Comparison of ENCODE assay signal across 28 cellular contexts in genomic region chr6:166459272-166459671, GRCh38.
A peak's percentile ranks its signal among the peaks of the same experiment; 100 is the strongest.
DNase-seq lines count a peak whose midpoint lies in the region; ATAC-seq, FAIRE-seq and TF ChIP-seq lines count a peak whose summit lies in the region.
"Had no signal": no experiment of that assay in that cellular context is flagged by ENCODE, and none has a peak within 500 bp of the region (broad histone marks: within the 10 kb centered on the region; RNA-seq: fewer than 3 reads in every experiment).

No MANE protein-coding gene starts in this region.

- intact Hi-C loops in K562 (cut with micrococcal nuclease): no loop called here

- H3K4me1 ChIP-seq in OCI-LY1 (ENCODE audit: insufficient read depth, low read length, severe bottlenecking) (peaks cover 43% of the 10 kb centered on the region), K562 (replicated peaks in 1 of 2; ENCODE audit: control insufficient read depth in 2 of 2, insufficient read depth in 2 of 2, low read length in 2 of 2) (peaks cover 0 to 7% of the 10 kb centered on the region in 2 experiments; a peak in 1 of 5 replicates), hepatocyte (ENCODE audit: insufficient read depth) (peaks cover 9% of the 10 kb centered on the region)

- no peak for FAIRE-seq in K562 (lab: Jason Lieb, UNC)
- FAIRE-seq: A204.1, GM12878, GM12892, GM18507 had no signal

- no peak for TF ChIP-seq RAD21 in K562 (CRISPR knock-in tag; conservative IDR thresholded peaks at IDR 0.05 in 1 of 2, IDR thresholded peaks at IDR 0.05 in 1 of 2)

- peaks cover 14% of the 10 kb centered on the region for H3K27me3 Mint-ChIP-seq in glutamatergic neuron (ENCODE audit: unreplicated experiment)
- H3K27me3 Mint-ChIP-seq: CD4-positive, alpha-beta memory T cell; CD4-positive, CD25-positive, alpha-beta regulatory T cell; CD8-positive, alpha-beta memory T cell had no signal

- H3K9me3 Mint-ChIP-seq in glutamatergic neuron (ENCODE audit: unreplicated experiment): peaks cover 8% of the 10 kb centered on the region

- DNase-seq in K562 (ENCODE audit: extremely low read depth in 1 of 4, low spot score in 3 of 4): no peak
- DNase-seq in glutamatergic neuron: peak; percentile 1
- peak; percentile 62 for DNase-seq in mesenteric fat pad (ENCODE audit: low spot score)
- DNase-seq in hepatocyte (ENCODE audit: low spot score): no peak
- DNase-seq: 8988T; ACHN; BE2C; C1 segment of cervical spinal cord; CD4-positive, alpha-beta memory T cell; CD4-positive, CD25-positive, alpha-beta regulatory T cell; CD8-positive, alpha-beta memory T cell; COR-L47; DMS 273 treated with DMSO at 0.1 percent for 48 hours; DMS153; DMS53; DMS79; DND-41; EL; GDM1 had no signal

- H3K9ac ChIP-seq in OCI-LY1 (ENCODE audit: low read length) (no peak overlapping the region), K562 (ENCODE audit: insufficient read depth in 1 of 2, low read depth in 2 of 2, low read length in 2 of 2) (no peak overlapping the region)
- H3K9ac ChIP-seq: BLaER1 had no signal

- peaks cover 32% of the 10 kb centered on the region for H3K36me3 Mint-ChIP-seq in glutamatergic neuron (ENCODE audit: unreplicated experiment)

- no peak for TF ChIP-seq POLR2A in K562 (conservative IDR thresholded peaks at IDR 0.05)

- H3K27ac Mint-ChIP-seq in glutamatergic neuron (ENCODE audit: unreplicated experiment): no peak overlapping the region
- H3K27ac Mint-ChIP-seq: CD4-positive, alpha-beta memory T cell had no signal

- H2AFZ ChIP-seq in OCI-LY1 (ENCODE audit: low read length) (no peak overlapping the region), K562 (ENCODE audit: low read depth, low read length) (no peak overlapping the region), hepatocyte (no peak overlapping the region)

- peaks cover 30% of the 10 kb centered on the region for H3K4me1 Mint-ChIP-seq in glutamatergic neuron (ENCODE audit: low read depth, unreplicated experiment)

- no peaks in the 10 kb centered on the region for H3K9me1 ChIP-seq in K562 (ENCODE audit: control insufficient read depth, insufficient read depth, low read length)

- TF ChIP-seq CTCF in OCI-LY1 (IDR thresholded peaks at IDR 0.05; ENCODE audit: low read length) (no peak), K562 (IDR thresholded peaks at IDR 0.05 in 2 of 3, conservative IDR thresholded peaks at IDR 0.05 in 1 of 3; ENCODE audit: insufficient read depth in 2 of 3, low read depth in 1 of 3, low read length in 3 of 3) (no peak), glutamatergic neuron (IDR thresholded peaks at IDR 0.05; ENCODE audit: partially characterized antibody, unreplicated experiment) (no peak), hepatocyte (IDR thresholded peaks at IDR 0.05; ENCODE audit: poor library complexity) (no peak)

- H3K9me3 ChIP-seq in OCI-LY1 (ENCODE audit: low read length): peaks cover 4% of the 10 kb centered on the region
- no peaks in the 10 kb centered on the region; the same call in 1 of the 2 replicates for H3K9me3 ChIP-seq in K562 (replicated peaks; ENCODE audit: control insufficient read depth, insufficient read depth, low read depth, low read length)
- no peaks in the 10 kb centered on the region for H3K9me3 ChIP-seq in hepatocyte (ENCODE audit: low read depth)
- H3K9me3 ChIP-seq: BE2C had no signal

- CTCF ChIA-PET in K562 (lab: Yijun Ruan, JAX; ENCODE audit: low intra/inter-chr PET ratio): no interaction called here

- no peaks in the 10 kb centered on the region for H3F3A ChIP-seq in OCI-LY1 (ENCODE audit: insufficient read depth, low read length)

- POLR2A ChIA-PET in K562 (lab: Yijun Ruan, JAX): no interaction called here

- BruUV-seq in K562 (replicated peaks; lab: Mats Ljungman, UMichigan): no TSS peak

- H3K4me2 ChIP-seq in OCI-LY1 (ENCODE audit: low read length) (no peak overlapping the region), K562 (ENCODE audit: insufficient read depth, low read length) (no peak overlapping the region), hepatocyte (no peak overlapping the region)

- ATAC-seq in K562 (no peak; the same call in 2 of the 3 replicates), GM21423 (IDR thresholded peaks at IDR 0.05; ENCODE audit: unreplicated experiment) (no peak), GM21360 (IDR thresholded peaks at IDR 0.05; ENCODE audit: unreplicated experiment) (no peak)
- ATAC-seq: GM12878 had no signal

- H3K27ac ChIP-seq in OCI-LY1 (ENCODE audit: low read depth, low read length, poor library complexity, severe bottlenecking) (peak overlapping the region; percentile 88), K562 (ENCODE audit: extremely low read depth, low read depth, low read length) (no peak overlapping the region), hepatocyte (no peak overlapping the region)

- H3K79me2 ChIP-seq in OCI-LY1 (ENCODE audit: insufficient read depth, low read length) (no peaks in the 10 kb centered on the region), K562 (ENCODE audit: control insufficient read depth, insufficient read depth, low read length) (no peaks in the 10 kb centered on the region), hepatocyte (no peaks in the 10 kb centered on the region)

- 2% methylated on average over 8 of the region's 8 CpGs for WGBS in K562 (ENCODE audit: insufficient coverage, low coverage, missing lambda C conversion rate)
- WGBS in hepatocyte (ENCODE audit: low lambda C conversion rate, missing lambda C conversion rate): 98% methylated on average over 8 of the region's 8 CpGs

- H3K9me2 ChIP-seq in OCI-LY1 (ENCODE audit: low read depth, low read length): no peaks in the 10 kb centered on the region
- H3K9me2 ChIP-seq in hepatocyte (replicated peaks; ENCODE audit: insufficient read depth): no peaks in the 10 kb centered on the region

- H4K20me1 ChIP-seq in OCI-LY1 (ENCODE audit: insufficient read depth, low read length): no peaks in the 10 kb centered on the region
- no peaks in the 10 kb centered on the region for H4K20me1 ChIP-seq in K562 (replicated peaks; ENCODE audit: control insufficient read depth, insufficient read depth, low read length)
- H4K20me1 ChIP-seq in hepatocyte (ENCODE audit: insufficient read depth, poor library complexity, severe bottlenecking): no peaks in the 10 kb centered on the region
- H4K20me1 ChIP-seq: BLaER1 had no signal

- TF ChIP-seq EP300 in K562 (IDR thresholded peaks at IDR 0.05; ENCODE audit: low read length): no peak

- no peaks in the 10 kb centered on the region for H3K27me3 ChIP-seq in OCI-LY1 (ENCODE audit: insufficient read depth, low read length)
- H3K27me3 ChIP-seq in K562 (ENCODE audit: control insufficient read depth in 2 of 2, insufficient read depth in 2 of 2, low read length in 2 of 2): peaks cover 48 to 56% of the 10 kb centered on the region in 2 experiments
- H3K27me3 ChIP-seq in hepatocyte: no peaks in the 10 kb centered on the region
- H3K27me3 ChIP-seq: BE2C, BLaER1 had no signal

- H3K36me3 ChIP-seq in OCI-LY1 (ENCODE audit: insufficient read depth, low read length): peaks cover 7% of the 10 kb centered on the region; the same call in 1 of the 2 replicates
- no peaks in the 10 kb centered on the region for H3K36me3 ChIP-seq in K562 (ENCODE audit: control insufficient read depth, insufficient read depth, low read length)
- no peaks in the 10 kb centered on the region for H3K36me3 ChIP-seq in hepatocyte (replicated peaks; ENCODE audit: insufficient read depth, low read depth)

- H3K4me3 Mint-ChIP-seq in glutamatergic neuron (ENCODE audit: unreplicated experiment): no peak overlapping the region
- H3K4me3 Mint-ChIP-seq: CD14-positive monocyte; CD4-positive, alpha-beta memory T cell; CD8-positive, alpha-beta memory T cell had no signal

- H3K4me3 ChIP-seq in OCI-LY1 (ENCODE audit: low read depth, low read length, poor library complexity, severe bottlenecking) (no peak overlapping the region), K562 (no peak overlapping the region), hepatocyte (no peak overlapping the region)
- H3K4me3 ChIP-seq: BLaER1, GM12878 had no signal

- in situ Hi-C loops in K562 (cut with MboI): no loop called here

TF ChIP-seq in K562, 482 proteins besides CTCF, POLR2A, EP300 and RAD21:
- TF ChIP-seq TEAD2 (tag; IDR thresholded peaks at IDR 0.05) (no peak), EP400 (IDR thresholded peaks at IDR 0.05) (no peak), SMARCA4 (IDR thresholded peaks at IDR 0.05) (no peak), ZNF57 (CRISPR knock-in tag; IDR thresholded peaks at IDR 0.05) (no peak), CEBPG (CRISPR knock-in tag; IDR thresholded peaks at IDR 0.05) (no peak), CEBPG (tag; conservative IDR thresholded peaks at IDR 0.05 in 1 of 2, IDR thresholded peaks at IDR 0.05 in 1 of 2) (no peak), CBX3 (IDR thresholded peaks at IDR 0.05; ENCODE audit: borderline replicate concordance in 1 of 2, low read length in 2 of 2) (no peak), NR2C1 (IDR thresholded peaks at IDR 0.05) (peak; percentile 58; the same call in 1 of the 2 replicates), NR2C1 (tag; IDR thresholded peaks at IDR 0.05) (no peak)

Comparison
In these comparisons a context has a peak if more than half of its experiments do, and no peak if none do; other contexts are left out.
1. DNase-seq: peak in glutamatergic neuron (single experiment) and mesenteric fat pad (single experiment); none in K562 (0 of 4) and hepatocyte (single experiment).